1 cellular context compared by ENCODE assay signal in the genomic region with DNA sequence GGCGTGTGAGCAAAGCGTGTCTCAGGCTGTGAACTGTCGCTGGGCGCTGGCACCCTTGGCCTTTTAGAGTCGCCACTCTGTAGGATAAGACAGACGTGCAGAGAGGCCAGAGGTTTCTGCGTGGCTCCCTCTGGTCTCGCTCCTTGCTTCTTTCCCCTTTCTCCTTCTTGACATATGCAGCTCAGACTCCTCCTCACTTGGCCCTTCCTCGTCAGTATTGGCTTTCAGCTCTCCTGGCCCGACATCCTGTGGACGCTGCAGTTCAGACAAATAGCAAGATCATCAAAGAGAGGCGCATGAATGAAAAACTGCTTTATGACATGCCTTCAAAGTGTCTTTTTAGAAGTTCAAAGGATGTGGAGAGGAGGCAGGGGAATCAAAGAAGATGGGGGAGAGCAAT.
TF ChIP-seq lines count a peak whose summit lies in the region.

No MANE protein-coding gene starts in this region.

TF ChIP-seq in SK-N-SH, 30 proteins besides CTCF, POLR2A, EP300 and RAD21 (continued from another document):
- TF ChIP-seq, protein P1, sequence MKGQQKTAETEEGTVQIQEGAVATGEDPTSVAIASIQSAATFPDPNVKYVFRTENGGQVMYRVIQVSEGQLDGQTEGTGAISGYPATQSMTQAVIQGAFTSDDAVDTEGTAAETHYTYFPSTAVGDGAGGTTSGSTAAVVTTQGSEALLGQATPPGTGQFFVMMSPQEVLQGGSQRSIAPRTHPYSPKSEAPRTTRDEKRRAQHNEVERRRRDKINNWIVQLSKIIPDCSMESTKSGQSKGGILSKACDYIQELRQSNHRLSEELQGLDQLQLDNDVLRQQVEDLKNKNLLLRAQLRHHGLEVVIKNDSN (IDR thresholded peaks at IDR 0.05; ENCODE audit: borderline replicate concordance, low read depth): no peak
- TF ChIP-seq RFX5 (IDR thresholded peaks at IDR 0.05; ENCODE audit: low read length) (no peak), GABPA (IDR thresholded peaks at IDR 0.05; ENCODE audit: low read depth) (no peak), TCF12 (IDR thresholded peaks at IDR 0.05) (no peak), JUND (IDR thresholded peaks at IDR 0.05) (no peak)
